ENCODE assay signal across 1 cellular context in the genomic region with DNA sequence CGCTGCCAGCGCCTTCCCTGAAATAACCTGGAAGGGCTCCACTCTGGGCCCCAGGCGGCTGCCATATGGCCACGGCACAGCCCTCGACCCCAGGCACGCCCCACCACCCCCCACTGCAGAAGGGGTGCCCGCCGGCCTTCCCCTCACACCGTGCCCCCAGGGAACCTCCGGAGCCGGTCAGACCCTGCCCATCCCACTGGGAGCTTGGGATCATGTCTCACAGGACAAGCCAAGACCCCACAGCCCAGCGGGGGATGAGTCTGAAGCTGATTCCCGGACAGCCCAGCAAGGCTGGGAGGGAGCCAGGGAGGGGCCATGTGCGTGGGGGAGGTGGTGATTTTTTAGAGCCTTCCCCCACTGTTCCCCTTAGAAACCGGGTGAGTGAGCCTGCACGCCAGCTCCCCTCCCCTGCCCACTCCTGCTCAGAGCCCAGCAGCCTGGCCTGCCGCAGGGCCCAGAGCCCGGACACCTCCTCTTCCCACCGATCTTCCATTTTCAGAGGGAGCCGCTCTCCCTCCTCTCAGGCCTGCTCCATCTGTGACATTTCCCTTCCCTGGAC.
TF ChIP-seq lines count a peak whose summit lies in the region.

No MANE protein-coding gene starts in this region.

TF ChIP-seq in A549, 52 proteins besides CTCF, POLR2A, EP300 and RAD21 (continued from another document):
- TF ChIP-seq, protein P1, sequence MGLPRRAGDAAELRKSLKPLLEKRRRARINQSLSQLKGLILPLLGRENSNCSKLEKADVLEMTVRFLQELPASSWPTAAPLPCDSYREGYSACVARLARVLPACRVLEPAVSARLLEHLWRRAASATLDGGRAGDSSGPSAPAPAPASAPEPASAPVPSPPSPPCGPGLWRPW (IDR thresholded peaks at IDR 0.05) = no peak
- TF ChIP-seq KDM1A (IDR thresholded peaks at IDR 0.05; ENCODE audit: low read depth) = no peak
- TF ChIP-seq NFE2L2 (conservative IDR thresholded peaks at IDR 0.05; ENCODE audit: low read length) = no peak
- TF ChIP-seq CEBPB (IDR thresholded peaks at IDR 0.05) = no peak
- TF ChIP-seq JUN (IDR thresholded peaks at IDR 0.05) = no peak
- TF ChIP-seq HDAC2 (IDR thresholded peaks at IDR 0.05) = no peak
- no peak for TF ChIP-seq NPAS2 (CRISPR knock-in tag; IDR thresholded peaks at IDR 0.05; ENCODE audit: borderline replicate concordance)
- no peak for TF ChIP-seq EHMT2 (IDR thresholded peaks at IDR 0.05; ENCODE audit: low read depth)
- TF ChIP-seq RNF2 (IDR thresholded peaks at IDR 0.05; ENCODE audit: borderline replicate concordance, low read depth) = no peak
- TF ChIP-seq RCOR1 (IDR thresholded peaks at IDR 0.05; ENCODE audit: low read depth, low read length) = no peak
- no peak for TF ChIP-seq SMC3 (IDR thresholded peaks at IDR 0.05)
- no peak for TF ChIP-seq CHD2 (IDR thresholded peaks at IDR 0.05; ENCODE audit: low read length, partially characterized antibody)
TF ChIP-seq in A549: peak in this region for 0.
